ENCODE assay signal across 8 cellular contexts in the genomic region with DNA sequence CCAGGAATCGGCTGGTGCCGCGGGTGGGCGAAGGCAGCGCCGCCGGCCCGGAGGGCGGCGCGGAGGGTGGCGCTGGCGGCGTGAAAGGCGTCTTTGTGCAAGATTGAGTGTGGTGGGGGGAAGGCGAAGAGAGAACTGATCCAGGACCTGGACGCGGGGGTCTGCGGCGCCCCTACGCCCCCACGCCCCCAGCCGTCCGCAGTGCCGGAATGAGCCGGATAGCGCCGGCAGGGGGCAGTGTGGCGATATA. TPM values are rescaled to one million over a fixed set of nuclear protein-coding genes. Genes with fewer than 3 reads are reported as not detected.
DNase-seq lines count a peak whose midpoint lies in the region; ATAC-seq and TF ChIP-seq lines count a peak whose summit lies in the region.

No MANE protein-coding gene starts in this region.

- H4K20me1 ChIP-seq in osteoblast (ENCODE audit: insufficient read depth, low read length), result peaks cover 3% of the 10 kb centered on the region

- H2AFZ ChIP-seq in osteoblast (ENCODE audit: low read length), result peak overlapping the region; percentile 73

- peaks cover 6% of the 10 kb centered on the region for H3K4me1 ChIP-seq in foreskin keratinocyte
- peaks cover 23% of the 10 kb centered on the region for H3K4me1 ChIP-seq in osteoblast (ENCODE audit: insufficient read depth, low read length)

- H3K79me2 ChIP-seq in osteoblast (ENCODE audit: insufficient read depth, low read length), result peaks cover 50% of the 10 kb centered on the region

- H3K4me3 ChIP-seq in osteoblast (ENCODE audit: insufficient read depth, low read length), result peak overlapping the region; percentile 78

- peak; percentile 20 for DNase-seq in NCI-H748 treated with DMSO at 0.1 percent for 48 hours (lab: John Stamatoyannopoulos, UW)
- DNase-seq in NCI-H748 (lab: John Stamatoyannopoulos, UW; ENCODE audit: unreplicated experiment), result no peak
- DNase-seq in activated T-cell treated with anti-CD3 and anti-CD28 coated beads, Interleukin-2, amount 50 U/mL, for 48 hours, result peak; percentile 59 to 62
- DNase-seq in foreskin keratinocyte, result no peak
- peak; percentile 86 for DNase-seq in osteoblast (ENCODE audit: insufficient read length, low spot score, missing footprints)
- no peak for DNase-seq in GOT3 (lab: John Stamatoyannopoulos, UW)
- DNase-seq in COLO668 (lab: John Stamatoyannopoulos, UW; ENCODE audit: unreplicated experiment), result no peak

- H3K9me3 ChIP-seq in osteoblast (ENCODE audit: low read depth, low read length), result no peaks in the 10 kb centered on the region

- no peak for ATAC-seq in foreskin keratinocyte
- ATAC-seq in HG03108 (IDR thresholded peaks at IDR 0.05; ENCODE audit: unreplicated experiment), result no peak

- H3K36me3 ChIP-seq in osteoblast (ENCODE audit: insufficient read depth, low read length), result no peaks in the 10 kb centered on the region

- TF ChIP-seq CTCF in foreskin keratinocyte (conservative IDR thresholded peaks at IDR 0.05), result peak; percentile 65
- TF ChIP-seq CTCF in osteoblast (IDR thresholded peaks at IDR 0.05; ENCODE audit: extremely low read depth, low read depth, low read length), result peak; percentile 53

- H3K27me3 ChIP-seq in foreskin keratinocyte (no peaks in the 10 kb centered on the region), osteoblast (ENCODE audit: insufficient read depth, low read length) (no peaks in the 10 kb centered on the region)

- peak overlapping the region; percentile 88 for H3K4me2 ChIP-seq in osteoblast (ENCODE audit: insufficient read depth, low read length)

- H3K27ac ChIP-seq in foreskin keratinocyte (no peak overlapping the region), osteoblast (ENCODE audit: low read depth, low read length) (peak overlapping the region; percentile 87)

RNA-seq across cellular contexts. Expression of gene RGMB, which starts 4.5 kb away (rescaled TPM):
- total RNA-seq in foreskin keratinocyte, result 34.2 and 48.3 TPM in 2 replicates
- polyA plus RNA-seq in foreskin keratinocyte, result 10.8 and 18.4 TPM in 2 replicates
- 70.9 and 81.3 TPM in 2 replicates for total RNA-seq in osteoblast

Comparison
In these comparisons a context has a peak if more than half of its experiments do, and no peak if none do; other contexts are left out.
1. DNase-seq: peak in NCI-H748 treated with DMSO at 0.1 percent for 48 hours (single experiment), activated T-cell treated with anti-CD3 and anti-CD28 coated beads, Interleukin-2, amount 50 U/mL, for 48 hours (2 of 2) and osteoblast (single experiment); none in NCI-H748 (single experiment), foreskin keratinocyte (0 of 2), GOT3 (single experiment) and COLO668 (single experiment).